Comparison of ENCODE assay signal across 17 cellular contexts in genomic region chr3:23831517-23832394, GRCh38. TPM values are rescaled to one million over a fixed set of nuclear protein-coding genes. Genes with fewer than 3 reads are reported as not detected.
A peak's percentile ranks its signal among the peaks of the same experiment; 100 is the strongest.
DNase-seq lines count a peak whose midpoint lies in the region; ATAC-seq, FAIRE-seq and TF ChIP-seq lines count a peak whose summit lies in the region.
"Had no signal": no experiment of that assay in that cellular context is flagged by ENCODE, and none has a peak within 500 bp of the region (broad histone marks: within the 10 kb centered on the region; RNA-seq: fewer than 3 reads in every experiment).

No MANE protein-coding gene starts in this region.

- no peaks in the 10 kb centered on the region for H3K36me3 ChIP-seq in bronchial epithelial cell (ENCODE audit: control insufficient read depth, insufficient read depth, low read length)
- H3K36me3 ChIP-seq: gastroesophageal sphincter had no signal

- no peak overlapping the region for H3K4me3 ChIP-seq in bronchial epithelial cell (ENCODE audit: low read depth, low read length)
- H3K4me3 ChIP-seq: gastroesophageal sphincter had no signal

- intact Hi-C loops in left ventricle myocardium superior (cut with micrococcal nuclease) = no loop called here

- ATAC-seq in GM18505 (IDR thresholded peaks at IDR 0.05; ENCODE audit: unreplicated experiment) (peak; percentile 2), GM21423 (IDR thresholded peaks at IDR 0.05; ENCODE audit: unreplicated experiment) (peak; percentile 11), HG03066 (IDR thresholded peaks at IDR 0.05; ENCODE audit: low read depth, unreplicated experiment) (peak; percentile 5), left ventricle myocardium superior (no peak)
- ATAC-seq: gastroesophageal sphincter, HCT116 had no signal

- no peak for FAIRE-seq in bronchial epithelial cell (lab: Jason Lieb, UNC)
- no peak for FAIRE-seq in HTR-8/SVneo (lab: Jason Lieb, UNC)

- DNase-seq in bronchial epithelial cell (ENCODE audit: low read depth) (peak; percentile 66), NCI-H526 (lab: John Stamatoyannopoulos, UW) (no peak), left ventricle myocardium superior (no peak), HTR-8/SVneo (ENCODE audit: insufficient read length, low spot score) (no peak)
- DNase-seq in activated T-cell treated with anti-CD3 and anti-CD28 coated beads, Interleukin-2, amount 50 U/mL, for 1 hour = no peak
- DNase-seq: activated CD4-positive, alpha-beta T cell treated with anti-CD3 and anti-CD28 coated beads for 1 hour; AML-193; aorta; effector CD8-positive, alpha-beta T cell; NCI-H1436 treated with DMSO at 0.1 percent for 48 hours; SK-N-SH; stimulated activated CD4-positive, alpha-beta T cell treated with anti-CD3 and anti-CD28 coated beads, Interleukin-4, amount 100 ng/mL, for 24 hours had no signal

- H3K27me3 ChIP-seq in bronchial epithelial cell (ENCODE audit: control insufficient read depth, insufficient read depth, low read length) = no peaks in the 10 kb centered on the region
- H3K27me3 ChIP-seq: gastroesophageal sphincter had no signal

- TF ChIP-seq POLR2A in GM18505 (IDR thresholded peaks at IDR 0.05; ENCODE audit: borderline replicate concordance, extremely low read depth, insufficient read depth, insufficient read length) = no peak

- no peak for TF ChIP-seq CTCF in bronchial epithelial cell (IDR thresholded peaks at IDR 0.05; ENCODE audit: insufficient read depth, low read length, severe bottlenecking)

RNA-seq across cellular contexts. Expression of gene UBE2E1, which starts 26.0 kb away (rescaled TPM):
- total RNA-seq in bronchial epithelial cell (85.4 and 124 TPM in 2 replicates), left ventricle myocardium superior (66.0 TPM)
